11 cellular contexts compared by ENCODE assay signal in the genomic region with DNA sequence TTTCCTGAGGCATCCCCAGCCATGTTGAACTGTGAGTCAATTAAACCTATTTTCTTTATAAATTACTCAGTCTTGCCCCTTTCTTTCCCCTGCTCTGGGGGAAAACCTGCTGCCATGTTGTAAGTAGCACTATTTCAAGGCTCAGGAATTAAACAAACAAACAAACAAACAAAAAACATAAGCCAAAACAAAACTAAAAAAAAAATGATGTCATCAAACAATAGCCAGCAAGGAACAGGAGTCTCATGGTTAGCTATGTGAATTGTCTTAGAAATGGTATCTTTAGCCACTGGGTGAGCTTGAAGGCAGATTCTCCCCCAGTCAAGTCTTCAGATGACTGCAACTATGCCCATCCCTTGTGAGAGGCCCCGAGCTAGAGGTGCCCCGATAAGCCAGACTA.
"Had no signal": no experiment of that assay in that cellular context is flagged by ENCODE, and none has a peak within 500 bp of the region (broad histone marks: within the 10 kb centered on the region; RNA-seq: fewer than 3 reads in every experiment).

No MANE protein-coding gene starts in this region.

- H3K27ac ChIP-seq: GM23248 had no signal

- H3K9me3 Mint-ChIP-seq: GM23338 had no signal

- H3K27ac Mint-ChIP-seq: GM23338, H9, HFFc6 had no signal

- H3K36me3 ChIP-seq: HAP-1 had no signal

- H3K4me1 Mint-ChIP-seq: GM23338, H9 had no signal

- H3K4me3 ChIP-seq: GM23248, GM23338, HAP-1 had no signal

- H2AFZ ChIP-seq: GM23248, GM23338 had no signal

- H3K4me2 ChIP-seq: GM23338 had no signal

- H3K9ac ChIP-seq: GM23248 had no signal

- H3K4me3 Mint-ChIP-seq: GM23338, H9, HFFc6 had no signal

- ATAC-seq: GM23338, HCT116 had no signal

- H3K9me3 ChIP-seq: HAP-1 had no signal

- DNase-seq: GM23248, GOT3, H7, H9, HCEC 1CT, HFFc6 had no signal

- FAIRE-seq: H1, H54 had no signal

- H3K4me1 ChIP-seq: HAP-1 had no signal
